In genomic region chr16:23223368-23223767, GRCh38 we compare ENCODE assay signal across 38 cellular contexts. TPM values are rescaled to one million over a fixed set of nuclear protein-coding genes. Genes with fewer than 3 reads are reported as not detected.
"Had no signal": no experiment of that assay in that cellular context is flagged by ENCODE, and none has a peak within 500 bp of the region (broad histone marks: within the 10 kb centered on the region; RNA-seq: fewer than 3 reads in every experiment).

No MANE protein-coding gene starts in this region.

- H3K36me3 ChIP-seq: adrenal gland, esophagus squamous epithelium, pancreas, thyroid gland, upper lobe of left lung, vagina, WERI-Rb-1 had no signal

- H3K4me3 Mint-ChIP-seq: activated CD4-positive, alpha-beta memory T cell treated with anti-CD3 and anti-CD28 coated beads for 36 hours; activated CD4-positive, alpha-beta T cell treated with anti-CD3 and anti-CD28 coated beads, Interleukin-2, amount 10 ng/mL, durations not matched to agents 24 days and 14 days; activated naive CD4-positive, alpha-beta T cell treated with anti-CD3 and anti-CD28 coated beads for 36 hours; activated naive CD8-positive, alpha-beta T cell treated with anti-CD3 and anti-CD28 coated beads for 36 hours; activated T-helper 1 cell treated with anti-CD3 and anti-CD28 coated beads, Interleukin-12 subunit alpha, Interleukin-12 subunit beta, Interleukin-2, Interleukin-4 antibody, amounts not matched to agents 30 ng/mL and 10 ng/mL and 1 ng/mL, durations not matched to agents 14 hours and 24 hours and 36 hours; mesothelial cell of epicardium; naive B cell; nephron progenitor cell; stimulated activated memory B cell treated with anti-CD40 and anti-IgM and Interleukin-4, amounts not matched to agents 10 μg/mL and 1 μg/mL and 100 μg/mL, for 72 hours; stimulated activated naive CD8-positive, alpha-beta T cell treated with anti-CD3 and anti-CD28 coated beads, Interleukin-15, amount 100 ng/mL, for 72 hours had no signal

- H3K9me3 Mint-ChIP-seq: activated CD4-positive, alpha-beta memory T cell treated with anti-CD3 and anti-CD28 coated beads for 36 hours; activated CD4-positive, alpha-beta T cell treated with anti-CD3 and anti-CD28 coated beads, Interleukin-2, amount 10 ng/mL, durations not matched to agents 24 days and 14 days; activated naive CD4-positive, alpha-beta T cell treated with anti-CD3 and anti-CD28 coated beads for 36 hours; activated T-helper 1 cell treated with anti-CD3 and anti-CD28 coated beads, Interleukin-12 subunit alpha, Interleukin-12 subunit beta, Interleukin-2, Interleukin-4 antibody, amounts not matched to agents 30 ng/mL and 10 ng/mL and 1 ng/mL, durations not matched to agents 14 hours and 24 hours and 36 hours; mesothelial cell of epicardium; nephron progenitor cell had no signal

- H3K27me3 ChIP-seq: adrenal gland, body of pancreas, esophagus squamous epithelium, pancreas, thyroid gland, upper lobe of left lung, vagina had no signal

- H3K36me3 Mint-ChIP-seq: activated CD4-positive, alpha-beta memory T cell treated with anti-CD3 and anti-CD28 coated beads for 36 hours; activated naive CD8-positive, alpha-beta T cell treated with anti-CD3 and anti-CD28 coated beads for 36 hours; mesothelial cell of epicardium; naive B cell; stimulated activated memory B cell treated with anti-CD40 and anti-IgM and Interleukin-4, amounts not matched to agents 10 μg/mL and 1 μg/mL and 100 μg/mL, for 72 hours had no signal

- H3K4me1 ChIP-seq: adrenal gland, body of pancreas, esophagus squamous epithelium, pancreas, psoas muscle, upper lobe of left lung, vagina had no signal

- H3K27me3 Mint-ChIP-seq: activated CD4-positive, alpha-beta T cell treated with anti-CD3 and anti-CD28 coated beads, Interleukin-2, amount 10 ng/mL, durations not matched to agents 24 days and 14 days had no signal

- H3K9me3 ChIP-seq: adrenal gland, body of pancreas, esophagus squamous epithelium, pancreas, psoas muscle, thyroid gland, upper lobe of left lung, vagina had no signal

- H3K27ac ChIP-seq: adrenal gland, body of pancreas, epithelial cell of prostate, esophagus squamous epithelium, pancreas, psoas muscle, thyroid gland, upper lobe of left lung, vagina, WERI-Rb-1 had no signal

- ATAC-seq: body of pancreas; left cardiac atrium; left ventricle myocardium superior; pancreas; psoas muscle; stimulated activated memory B cell treated with anti-CD40 and anti-IgM and Interleukin-4, amounts not matched to agents 10 μg/mL and 1 μg/mL and 100 μg/mL, for 72 hours; stimulated activated naive CD8-positive, alpha-beta T cell treated with anti-CD3 and anti-CD28 coated beads, Interleukin-15, amount 100 ng/mL, for 72 hours had no signal

- DNase-seq: activated CD4-positive, alpha-beta memory T cell treated with anti-CD3 and anti-CD28 coated beads for 36 hours; activated CD4-positive, alpha-beta T cell treated with anti-CD3 and anti-CD28 coated beads, Interleukin-2, amount 10 ng/mL, durations not matched to agents 24 days and 14 days; activated CD4-positive, CD25-positive, alpha-beta regulatory T cell treated with anti-CD3 and anti-CD28 coated beads, Interleukin-2, amount 50 U/mL, for 72 hours; activated CD8-positive, alpha-beta memory T cell treated with anti-CD3 and anti-CD28 coated beads, Interleukin-2, amount 50 U/mL, for 4 hours; activated effector memory CD4-positive, alpha-beta T cell treated with anti-CD3 and anti-CD28 coated beads, Interleukin-2, amount 50 U/mL, for 16 hours; activated naive CD4-positive, alpha-beta T cell treated with anti-CD3 and anti-CD28 coated beads for 36 hours; activated naive CD8-positive, alpha-beta T cell treated with anti-CD3 and anti-CD28 coated beads for 36 hours; activated T-cell treated with anti-CD3 and anti-CD28 coated beads, Interleukin-2, amount 50 U/mL, for 1 hour; adrenal gland; aorta; body of pancreas; dermis blood vessel endothelial cell; effector CD4-positive, alpha-beta T cell; esophagus squamous epithelium; foreskin melanocyte; left cardiac atrium; left ventricle myocardium superior; mammary epithelial cell; naive B cell; nephron progenitor cell; pancreas; psoas muscle; stimulated activated CD4-positive, alpha-beta T cell treated with anti-CD3 and anti-CD28 coated beads, Interleukin-1b, Interleukin-23, amount 100 ng/mL, for 48 hours; stimulated activated CD4-positive, alpha-beta T cell treated with anti-CD3 and anti-CD28 coated beads, Interleukin-4, amount 100 ng/mL, for 4 hours; stimulated activated CD8-positive, alpha-beta memory T cell treated with anti-CD3 and anti-CD28 coated beads, Interleukin-4, amount 100 ng/mL, for 48 hours; stimulated activated naive CD8-positive, alpha-beta T cell treated with anti-CD3 and anti-CD28 coated beads, Interleukin-15, amount 100 ng/mL, for 72 hours; T1000; upper lobe of left lung; WERI-Rb-1 had no signal

- H3K4me3 ChIP-seq: adrenal gland, body of pancreas, esophagus squamous epithelium, pancreas, psoas muscle, smooth muscle cell, thyroid gland, upper lobe of left lung, vagina had no signal

- H3K4me1 Mint-ChIP-seq: activated CD4-positive, alpha-beta T cell treated with anti-CD3 and anti-CD28 coated beads, Interleukin-2, amount 10 ng/mL, durations not matched to agents 24 days and 14 days; activated naive CD8-positive, alpha-beta T cell treated with anti-CD3 and anti-CD28 coated beads for 36 hours; mesothelial cell of epicardium; naive B cell; nephron progenitor cell; stimulated activated memory B cell treated with anti-CD40 and anti-IgM and Interleukin-4, amounts not matched to agents 10 μg/mL and 1 μg/mL and 100 μg/mL, for 72 hours; stimulated activated naive CD8-positive, alpha-beta T cell treated with anti-CD3 and anti-CD28 coated beads, Interleukin-15, amount 100 ng/mL, for 72 hours had no signal

- H3K27ac Mint-ChIP-seq: activated CD4-positive, alpha-beta memory T cell treated with anti-CD3 and anti-CD28 coated beads for 36 hours; activated CD4-positive, alpha-beta T cell treated with anti-CD3 and anti-CD28 coated beads, Interleukin-2, amount 10 ng/mL, durations not matched to agents 24 days and 14 days; activated naive CD4-positive, alpha-beta T cell treated with anti-CD3 and anti-CD28 coated beads for 36 hours; activated naive CD8-positive, alpha-beta T cell treated with anti-CD3 and anti-CD28 coated beads for 36 hours; activated T-helper 1 cell treated with anti-CD3 and anti-CD28 coated beads, Interleukin-12 subunit alpha, Interleukin-12 subunit beta, Interleukin-2, Interleukin-4 antibody, amounts not matched to agents 30 ng/mL and 10 ng/mL and 1 ng/mL, durations not matched to agents 14 hours and 24 hours and 36 hours; mesothelial cell of epicardium; naive B cell; nephron progenitor cell; stimulated activated memory B cell treated with anti-CD40 and anti-IgM and Interleukin-4, amounts not matched to agents 10 μg/mL and 1 μg/mL and 100 μg/mL, for 72 hours; stimulated activated naive CD8-positive, alpha-beta T cell treated with anti-CD3 and anti-CD28 coated beads, Interleukin-15, amount 100 ng/mL, for 72 hours had no signal

RNA-seq across cellular contexts. Expression of gene SCNN1G, which starts 40.8 kb away (rescaled TPM):
- total RNA-seq: activated CD4-positive, alpha-beta memory T cell treated with anti-CD3 and anti-CD28 coated beads for 36 hours; activated CD4-positive, alpha-beta T cell treated with anti-CD3 and anti-CD28 coated beads, Interleukin-2, amount 10 ng/mL, durations not matched to agents 24 days and 14 days; activated CD8-positive, alpha-beta memory T cell treated with anti-CD3 and anti-CD28 coated beads for 36 hours; activated naive CD4-positive, alpha-beta T cell treated with anti-CD3 and anti-CD28 coated beads for 36 hours; activated naive CD8-positive, alpha-beta T cell treated with anti-CD3 and anti-CD28 coated beads for 36 hours; activated T-helper 1 cell treated with anti-CD3 and anti-CD28 coated beads, Interleukin-12 subunit alpha, Interleukin-12 subunit beta, Interleukin-2, Interleukin-4 antibody, amounts not matched to agents 30 ng/mL and 10 ng/mL and 1 ng/mL, durations not matched to agents 14 hours and 24 hours and 36 hours; aorta; glomerular endothelial cell; mesothelial cell of epicardium; psoas muscle; smooth muscle cell had no signal
- polyA plus RNA-seq: smooth muscle cell had no signal
